In genomic region chr4:159416073-159416472, GRCh38 we compare ENCODE assay signal across 18 cellular contexts.
"Had no signal": no experiment of that assay in that cellular context is flagged by ENCODE, and none has a peak within 500 bp of the region (broad histone marks: within the 10 kb centered on the region; RNA-seq: fewer than 3 reads in every experiment).

No MANE protein-coding gene starts in this region.

- H3K27ac ChIP-seq: dorsolateral prefrontal cortex, left ventricle myocardium inferior, tibial artery had no signal

- H3K36me3 ChIP-seq: tibial artery had no signal

- H3K27me3 ChIP-seq: dorsolateral prefrontal cortex, tibial artery had no signal

- ATAC-seq: activated T-cell treated with anti-CD3 and anti-CD28 coated beads, Interleukin-2, amount 50 U/mL, for 4 hours had no signal

- DNase-seq: activated CD4-positive, alpha-beta T cell treated with anti-CD3 and anti-CD28 coated beads, Interleukin-2, amount 10 ng/mL, durations not matched to agents 7 days and 5 days; activated CD8-positive, alpha-beta memory T cell treated with anti-CD3 and anti-CD28 coated beads, Interleukin-2, amount 50 U/mL, for 4 hours; activated naive CD4-positive, alpha-beta T cell treated with anti-CD3 and anti-CD28 coated beads for 36 hours; activated T-cell treated with anti-CD3 and anti-CD28 coated beads, Interleukin-2, amount 50 U/mL, for 4 hours; central memory CD4-positive, alpha-beta T cell; dorsolateral prefrontal cortex; endodermal cell; foreskin melanocyte; kidney; left ventricle myocardium inferior; mammary epithelial cell; occipital lobe; stimulated activated CD4-positive, alpha-beta T cell treated with anti-CD3 and anti-CD28 coated beads, Interleukin-12 subunit alpha, Interleukin-12 subunit beta, amount 100 ng/mL, for 4 hours; stimulated activated CD4-positive, alpha-beta T cell treated with anti-CD3 and anti-CD28 coated beads, Interleukin-2, amount 100 ng/mL, for 24 hours; stimulated activated naive CD4-positive, alpha-beta T cell treated with Interleukin-2 at 50 U/mL for 16 hours; substantia nigra; T-helper 9 cell; tibial artery had no signal

- H3K4me3 ChIP-seq: dorsolateral prefrontal cortex, left ventricle myocardium inferior, tibial artery had no signal
